In the genomic region with DNA sequence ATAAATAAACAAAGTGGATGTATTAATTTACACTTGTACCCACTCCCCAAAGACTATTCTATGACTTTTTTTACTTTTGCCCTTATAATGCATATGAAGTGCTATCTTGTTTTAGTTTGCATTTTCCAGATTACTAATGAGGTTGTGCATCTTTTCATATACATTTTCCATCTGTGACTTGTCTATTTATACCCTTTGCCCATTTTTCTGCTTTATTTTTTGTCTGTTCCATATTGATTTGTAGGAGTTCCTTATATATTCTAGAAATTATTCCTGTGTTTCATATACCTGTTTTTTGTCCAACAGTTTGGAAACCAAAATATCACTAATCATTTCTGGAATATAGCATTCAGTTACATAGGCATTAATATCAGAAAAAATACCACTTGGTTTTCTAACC, we compare ENCODE assay signal across 34 cellular contexts. TPM values are rescaled to one million over a fixed set of nuclear protein-coding genes. Genes with fewer than 3 reads are reported as not detected.
DNase-seq lines count a peak whose midpoint lies in the region; ATAC-seq and TF ChIP-seq lines count a peak whose summit lies in the region.
"Had no signal": no experiment of that assay in that cellular context is flagged by ENCODE, and none has a peak within 500 bp of the region (broad histone marks: within the 10 kb centered on the region; RNA-seq: fewer than 3 reads in every experiment).

No MANE protein-coding gene starts in this region.

- DNase-seq in Karpas-422 = no peak
- no peak for DNase-seq in OCI-LY7 (ENCODE audit: low spot score)
- no peak for DNase-seq in type B pancreatic cell (ENCODE audit: extremely low spot score, unreplicated experiment)
- no peak for DNase-seq in Caco-2
- DNase-seq: 8988T; ACHN; AML-193; BE2C; C1 segment of cervical spinal cord; Calu3; CD4-positive, alpha-beta memory T cell; CD4-positive, alpha-beta T cell; CD4-positive, CD25-positive, alpha-beta regulatory T cell; CD8-positive, alpha-beta memory T cell; CD8-positive, alpha-beta T cell; COR-L47; DMS 273 treated with DMSO at 0.1 percent for 48 hours; DMS153; DMS53; DMS79; DMS79 treated with DMSO at 0.1 percent for 48 hours; DND-41; EL had no signal

- H3K9me2 ChIP-seq in Karpas-422 (replicated peaks; ENCODE audit: insufficient read depth, low read length) (no peaks in the 10 kb centered on the region), OCI-LY7 (ENCODE audit: insufficient read depth, low read length) (no peaks in the 10 kb centered on the region)

- no peaks in the 10 kb centered on the region for H3K36me3 ChIP-seq in HEK293 (ENCODE audit: control insufficient read depth in 2 of 2, insufficient read depth in 1 of 2, low read length in 2 of 2)
- H3K36me3 ChIP-seq in Karpas-422 (ENCODE audit: insufficient read depth, low read length) = no peaks in the 10 kb centered on the region
- no peaks in the 10 kb centered on the region for H3K36me3 ChIP-seq in OCI-LY7 (ENCODE audit: insufficient read depth, low read length)
- no peaks in the 10 kb centered on the region for H3K36me3 ChIP-seq in Caco-2 (ENCODE audit: control insufficient read depth, insufficient read depth, low read length)
- H3K36me3 ChIP-seq: BE2C; BLaER1; BLaER1 treated with 17β-estradiol and CSF1 and Interleukin-3, amounts not matched to agents 10 nM and 100 nM had no signal

- H3K9me3 ChIP-seq in HEK293 (ENCODE audit: control insufficient read depth, insufficient read depth, low read depth, low read length) (no peaks in the 10 kb centered on the region), Karpas-422 (ENCODE audit: low read length) (no peaks in the 10 kb centered on the region), OCI-LY7 (ENCODE audit: low read length) (no peaks in the 10 kb centered on the region), Caco-2 (no peaks in the 10 kb centered on the region)
- H3K9me3 ChIP-seq: A549, BE2C, BLaER1 had no signal

- no peak for ATAC-seq in HG02798 (IDR thresholded peaks at IDR 0.05; ENCODE audit: poor library complexity, unreplicated experiment)
- ATAC-seq in GM18498 (IDR thresholded peaks at IDR 0.05; ENCODE audit: unreplicated experiment) = no peak
- ATAC-seq in GM21447 (IDR thresholded peaks at IDR 0.05; ENCODE audit: unreplicated experiment) = no peak
- ATAC-seq: A549; CD8-positive, alpha-beta T cell had no signal

- H3K4me3 Mint-ChIP-seq in type B pancreatic cell (no peak overlapping the region), Caco-2 (ENCODE audit: unreplicated experiment) (no peak overlapping the region)
- H3K4me3 Mint-ChIP-seq: B cell; CD14-positive monocyte; CD4-positive, alpha-beta memory T cell; CD4-positive, alpha-beta T cell; CD4-positive, CD25-positive, alpha-beta regulatory T cell; CD8-positive, alpha-beta memory T cell; CD8-positive, alpha-beta T cell had no signal

- TF ChIP-seq CTCF in HEK293 (tag by site-specific recombination; IDR thresholded peaks at IDR 0.05) (no peak), OCI-LY7 (conservative IDR thresholded peaks at IDR 0.05; ENCODE audit: low read length) (no peak), type B pancreatic cell (conservative IDR thresholded peaks at IDR 0.05) (no peak), Caco-2 (IDR thresholded peaks at IDR 0.05; ENCODE audit: insufficient read depth in 1 of 2, low read depth in 1 of 2, low read length in 1 of 2, severe bottlenecking in 1 of 2, unreplicated experiment in 1 of 2) (no peak)

- H3K27ac Mint-ChIP-seq in type B pancreatic cell = peak overlapping the region; percentile 32
- no peak overlapping the region for H3K27ac Mint-ChIP-seq in Caco-2 (ENCODE audit: unreplicated experiment)
- H3K27ac Mint-ChIP-seq: B cell; CD14-positive monocyte; CD4-positive, alpha-beta T cell; CD4-positive, CD25-positive, alpha-beta regulatory T cell; CD8-positive, alpha-beta memory T cell; CD8-positive, alpha-beta T cell had no signal

- H3K27me3 Mint-ChIP-seq in type B pancreatic cell (no peaks in the 10 kb centered on the region), Caco-2 (ENCODE audit: insufficient read depth, unreplicated experiment) (no peaks in the 10 kb centered on the region)
- H3K27me3 Mint-ChIP-seq: CD4-positive, alpha-beta T cell had no signal

- H3K9me3 Mint-ChIP-seq in type B pancreatic cell (no peaks in the 10 kb centered on the region), Caco-2 (ENCODE audit: unreplicated experiment) (no peaks in the 10 kb centered on the region)
- H3K9me3 Mint-ChIP-seq: CD4-positive, alpha-beta memory T cell; CD4-positive, alpha-beta T cell; CD4-positive, CD25-positive, alpha-beta regulatory T cell; CD8-positive, alpha-beta memory T cell; CD8-positive, alpha-beta T cell had no signal

- no peaks in the 10 kb centered on the region for H3K79me2 ChIP-seq in Karpas-422 (ENCODE audit: low read length)
- H3K79me2 ChIP-seq in OCI-LY7 (ENCODE audit: insufficient read depth, low read depth, low read length) = no peaks in the 10 kb centered on the region

- H3K9ac ChIP-seq in Karpas-422 (ENCODE audit: low read length) = no peak overlapping the region
- H3K9ac ChIP-seq: BLaER1; BLaER1 treated with 17β-estradiol and CSF1 and Interleukin-3, amounts not matched to agents 10 nM and 100 nM had no signal

- H2AFZ ChIP-seq in Karpas-422 (ENCODE audit: low read length) (0 out of 2 replicates have a peak overlapping the region, but pooled peaks have one; percentile 48), OCI-LY7 (ENCODE audit: low read length) (0 out of 2 replicates have a peak overlapping the region, but pooled peaks have one; percentile 4)

- H3K36me3 Mint-ChIP-seq in type B pancreatic cell (no peaks in the 10 kb centered on the region), Caco-2 (ENCODE audit: insufficient read depth, unreplicated experiment) (no peaks in the 10 kb centered on the region)
- H3K36me3 Mint-ChIP-seq: CD14-positive monocyte; CD4-positive, alpha-beta memory T cell; CD4-positive, CD25-positive, alpha-beta regulatory T cell; CD8-positive, alpha-beta memory T cell had no signal

- no peaks in the 10 kb centered on the region for H3K4me1 ChIP-seq in HEK293 (ENCODE audit: control insufficient read depth, insufficient read depth, low read length)
- peaks cover 5% of the 10 kb centered on the region for H3K4me1 ChIP-seq in Karpas-422 (ENCODE audit: low read length)
- H3K4me1 ChIP-seq in OCI-LY7 (ENCODE audit: insufficient read depth, low read length, poor library complexity, severe bottlenecking) = peaks cover 11% of the 10 kb centered on the region
- H3K4me1 ChIP-seq in Caco-2 = peaks cover 6% of the 10 kb centered on the region; the same call in 1 of the 2 replicates
- H3K4me1 ChIP-seq: BLaER1 had no signal

- POLR2A ChIA-PET in HEK293 (lab: Yijun Ruan, JAX) (no interaction called here), OCI-LY7 (lab: Charles Lee) (no interaction called here), Caco-2 (lab: Charles Lee) (no interaction called here)

- intact Hi-C loops in OCI-LY7 (cut with micrococcal nuclease; ENCODE audit: unreplicated experiment) = no loop called here
- intact Hi-C loops in Caco-2 (cut with micrococcal nuclease; ENCODE audit: unreplicated experiment) = loop anchor here (5.0 kb wide), 1 partner anchor 327 kb away; a partner anchor contains a TSS

- no peak overlapping the region for H3K4me2 ChIP-seq in Karpas-422 (ENCODE audit: low read depth, low read length, poor library complexity, severe bottlenecking)
- no peak overlapping the region for H3K4me2 ChIP-seq in OCI-LY7 (ENCODE audit: low read length)
- H3K4me2 ChIP-seq: A549; BLaER1; BLaER1 treated with 17β-estradiol and CSF1 and Interleukin-3, amounts not matched to agents 10 nM and 100 nM had no signal

- CTCF ChIA-PET in HEK293 (lab: Yijun Ruan, JAX) = interaction anchor here (0.6 kb wide), 1 partner anchor 27 kb away, joined by 5 read pairs; no protein-coding TSS in a partner anchor
- CTCF ChIA-PET in OCI-LY7 (lab: Charles Lee; ENCODE audit: unreplicated experiment) = no interaction called here
- CTCF ChIA-PET in Caco-2 (lab: Charles Lee) = no interaction called here

- H3K4me3 ChIP-seq in HEK293 (ENCODE audit: low read depth, low read length) (no peak overlapping the region), Karpas-422 (ENCODE audit: low read length) (no peak overlapping the region), OCI-LY7 (ENCODE audit: low read depth, low read length, poor library complexity, severe bottlenecking) (no peak overlapping the region), Caco-2 (ENCODE audit: low read depth, low read length) (no peak overlapping the region)
- H3K4me3 ChIP-seq: A549; BLaER1; BLaER1 treated with 17β-estradiol and CSF1 and Interleukin-3, amounts not matched to agents 10 nM and 100 nM had no signal

- H3K4me1 Mint-ChIP-seq in type B pancreatic cell (ENCODE audit: unreplicated experiment) (peaks cover 10% of the 10 kb centered on the region), Caco-2 (ENCODE audit: low read depth, unreplicated experiment) (no peaks in the 10 kb centered on the region)

- H3K27me3 ChIP-seq in Karpas-422 (ENCODE audit: low read length) = no peaks in the 10 kb centered on the region
- no peaks in the 10 kb centered on the region for H3K27me3 ChIP-seq in Caco-2 (replicated peaks; ENCODE audit: control insufficient read depth, insufficient read depth, low read length)
- H3K27me3 ChIP-seq: BE2C; BLaER1; BLaER1 treated with 17β-estradiol and CSF1 and Interleukin-3, amounts not matched to agents 10 nM and 100 nM had no signal

- H3K27ac ChIP-seq in HEK293 (ENCODE audit: extremely low read depth, low read depth, low read length) (no peak overlapping the region), Karpas-422 (ENCODE audit: low read length) (no peak overlapping the region), OCI-LY7 (ENCODE audit: low read depth, low read length, poor library complexity, severe bottlenecking) (no peak overlapping the region)
- H3K27ac ChIP-seq: 22Rv1; A549; BLaER1; BLaER1 treated with 17β-estradiol and CSF1 and Interleukin-3, amounts not matched to agents 10 nM and 100 nM; C4-2B had no signal

- BruUV-seq in OCI-LY7 (replicated peaks; lab: Mats Ljungman, UMichigan) (no TSS peak), Caco-2 (replicated peaks; lab: Mats Ljungman, UMichigan) (no TSS peak)

- H4K20me1 ChIP-seq in Karpas-422 (ENCODE audit: insufficient read depth, low read depth, low read length) (no peaks in the 10 kb centered on the region), OCI-LY7 (ENCODE audit: insufficient read depth, low read length) (no peaks in the 10 kb centered on the region)
- H4K20me1 ChIP-seq: BLaER1; BLaER1 treated with 17β-estradiol and CSF1 and Interleukin-3, amounts not matched to agents 10 nM and 100 nM had no signal

TF ChIP-seq in HEK293, 187 proteins besides CTCF, POLR2A, EP300 and RAD21 (continues in another document):
- no peak for TF ChIP-seq KLF16 (tag by site-specific recombination; IDR thresholded peaks at IDR 0.05)

RNA-seq across cellular contexts. Expression of a gene that starts 54.0 kb away (rescaled TPM):
- 25.7 and 66.1 TPM in 2 replicates for total RNA-seq in Karpas-422 (2014; rRNA removed; shearing (Covaris generic); ENCODE audit: low replicate concordance)
- total RNA-seq in OCI-LY7 (2014; rRNA removed; shearing (Covaris generic)) = 30.2 and 47.5 TPM in 2 replicates
- total RNA-seq in OCI-LY7 (2022) = 39.0 and 42.6 TPM in 2 replicates
- 57.7 and 57.9 TPM in 2 replicates for total RNA-seq in type B pancreatic cell (ENCODE audit: low replicate concordance)
- 61.7 and 64.5 TPM in 2 replicates for total RNA-seq in Caco-2 (2022)
